ENCODE assay signal across 8 cellular contexts in genomic region chr1:94883688-94884087, GRCh38. TPM values are rescaled to one million over a fixed set of nuclear protein-coding genes. Genes with fewer than 3 reads are reported as not detected.
DNase-seq lines count a peak whose midpoint lies in the region; ATAC-seq and TF ChIP-seq lines count a peak whose summit lies in the region.

No MANE protein-coding gene starts in this region.

- peaks cover 61% of the 10 kb centered on the region for H3K4me1 Mint-ChIP-seq in neural progenitor cell

- peak overlapping the region; percentile 11 for H3K4me3 Mint-ChIP-seq in neural progenitor cell

- peak; percentile 43 for ATAC-seq in GM18867 (IDR thresholded peaks at IDR 0.05; ENCODE audit: unreplicated experiment)

- H3K27me3 Mint-ChIP-seq in neural progenitor cell (ENCODE audit: insufficient read depth, low read depth) = no peaks in the 10 kb centered on the region

- no peaks in the 10 kb centered on the region for H3K36me3 Mint-ChIP-seq in neural progenitor cell

- H3K9me3 Mint-ChIP-seq in neural progenitor cell = peaks cover 5% of the 10 kb centered on the region

- no peaks in the 10 kb centered on the region for H3K79me2 ChIP-seq in neural progenitor cell (ENCODE audit: low read depth)

- intact Hi-C loops in dorsolateral prefrontal cortex (cut with DNase I) = no loop called here

- H3K4me3 ChIP-seq in dorsolateral prefrontal cortex = peak overlapping the region in 13 of 59 donors; percentile 1 to 30 (median 10)
- H3K4me3 ChIP-seq in neural progenitor cell = no peak overlapping the region

- no peak overlapping the region for H3K4me2 ChIP-seq in neural progenitor cell

- no peak for TF ChIP-seq CTCF in dorsolateral prefrontal cortex (IDR thresholded peaks at IDR 0.05 in 54 of 56, conservative IDR thresholded peaks at IDR 0.05 in 2 of 56; ENCODE audit: low read depth in 1 of 56, partially characterized antibody in 56 of 56)
- TF ChIP-seq CTCF in neural progenitor cell (IDR thresholded peaks at IDR 0.05) = no peak

- H3K4me1 ChIP-seq in neural progenitor cell = peaks cover 44% of the 10 kb centered on the region

- no peaks in the 10 kb centered on the region for H4K20me1 ChIP-seq in neural progenitor cell (ENCODE audit: low read depth)

- H3F3A ChIP-seq in neural progenitor cell (ENCODE audit: low read depth) = peaks cover 28% of the 10 kb centered on the region

- H3K27ac Mint-ChIP-seq in neural progenitor cell = peak overlapping the region; percentile 97

- no peak overlapping the region for H3K9ac ChIP-seq in neural progenitor cell

- no peak overlapping the region for H2AFZ ChIP-seq in neural progenitor cell (replicated peaks)

- H3K27ac ChIP-seq in dorsolateral prefrontal cortex (peak overlapping the region in 52 of 59 donors; percentile 0 to 84 (median 64)), neural progenitor cell (no peak overlapping the region)

- H3K9me3 ChIP-seq in neural progenitor cell (ENCODE audit: low read depth) = no peaks in the 10 kb centered on the region

- H3K36me3 ChIP-seq in neural progenitor cell = no peaks in the 10 kb centered on the region

- H3K27me3 ChIP-seq in dorsolateral prefrontal cortex = no peaks in the 10 kb centered on the region
- H3K27me3 ChIP-seq in neural progenitor cell = no peaks in the 10 kb centered on the region

- DNase-seq in NCI-H345 treated with DMSO at 0.1 percent for 48 hours (lab: John Stamatoyannopoulos, UW; ENCODE audit: unreplicated experiment) = peak; percentile 36
- no peak for DNase-seq in dorsolateral prefrontal cortex
- DNase-seq in neural progenitor cell (ENCODE audit: low spot score) = no peak
- no peak for DNase-seq in D341Med (ENCODE audit: low spot score)
- no peak for DNase-seq in mucosa of gallbladder (ENCODE audit: low spot score)
- DNase-seq in amniotic stem cell (lab: John Stamatoyannopoulos, UW) = no peak
- DNase-seq in occipital lobe (lab: John Stamatoyannopoulos, UW) = no peak

RNA-seq across cellular contexts. Expression of gene CNN3, which starts 43.2 kb away (rescaled TPM):
- total RNA-seq in dorsolateral prefrontal cortex (100 to 1,000 TPM in 118 of 120 experiments, 10 to 100 TPM in 2; 91.8 to 419 (median 154) TPM), neural progenitor cell (ENCODE audit: low replicate concordance) (477 and 644 TPM in 2 replicates), mucosa of gallbladder (171 TPM), occipital lobe (199 TPM)
